ENCODE assay signal across 26 cellular contexts in the genomic region with DNA sequence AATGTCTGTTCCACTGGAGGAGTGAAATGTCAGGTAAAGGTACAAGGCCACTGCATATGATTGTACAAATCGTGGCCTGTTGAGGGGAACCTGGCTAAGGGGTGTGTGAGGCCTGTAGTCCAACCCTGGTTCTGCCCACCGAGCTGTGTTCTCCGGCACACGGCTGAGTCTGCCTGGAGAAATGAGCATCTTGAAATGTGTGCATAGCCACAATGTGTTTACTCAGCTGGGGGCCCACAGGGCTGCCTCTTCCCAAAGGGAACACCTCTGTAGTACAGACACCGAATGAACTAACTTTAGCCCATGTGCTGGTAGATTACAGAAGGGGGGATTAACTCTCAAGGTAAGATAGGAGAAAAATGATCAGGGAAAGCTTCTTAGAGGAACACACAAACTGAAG. TPM values are rescaled to one million over a fixed set of nuclear protein-coding genes. Genes with fewer than 3 reads are reported as not detected.
DNase-seq lines count a peak whose midpoint lies in the region; ATAC-seq, FAIRE-seq and TF ChIP-seq lines count a peak whose summit lies in the region.
"Had no signal": no experiment of that assay in that cellular context is flagged by ENCODE, and none has a peak within 500 bp of the region (broad histone marks: within the 10 kb centered on the region; RNA-seq: fewer than 3 reads in every experiment).

No MANE protein-coding gene starts in this region.

- H3K4me1 ChIP-seq in HepG2 (ENCODE audit: insufficient read depth, low read length) (peaks cover 82% of the 10 kb centered on the region), right lobe of liver (peaks cover 0 to 46% (median 18%) of the 10 kb centered on the region in 4 donors), K562 (replicated peaks in 1 of 2; ENCODE audit: control insufficient read depth in 2 of 2, insufficient read depth in 2 of 2, low read length in 2 of 2) (peaks cover 7 to 37% of the 10 kb centered on the region in 2 experiments; a peak in 3 of 5 replicates), suprapubic skin (peaks cover 48% of the 10 kb centered on the region), prostate gland (replicated peaks) (peaks cover 5% of the 10 kb centered on the region)
- H3K4me1 ChIP-seq: Peyer's patch, uterus had no signal

- TF ChIP-seq POLR2A in HepG2 (IDR thresholded peaks at IDR 0.05; ENCODE audit: insufficient read depth in 1 of 2, low read depth in 2 of 2, low read length in 2 of 2) (no peak), right lobe of liver (IDR thresholded peaks at IDR 0.05) (no peak), K562 (conservative IDR thresholded peaks at IDR 0.05) (no peak), suprapubic skin (IDR thresholded peaks at IDR 0.05) (no peak), prostate gland (IDR thresholded peaks at IDR 0.05) (no peak)

- TF ChIP-seq EP300 in HepG2 (IDR thresholded peaks at IDR 0.05; ENCODE audit: low read depth in 2 of 2, low read length in 2 of 2) (peak in 1 of 2 experiments; percentile 27; a peak in 1 of 4 replicates), HepG2 (CRISPR knock-in tag; IDR thresholded peaks at IDR 0.05; ENCODE audit: borderline replicate concordance) (no peak), K562 (IDR thresholded peaks at IDR 0.05; ENCODE audit: low read length) (no peak), suprapubic skin (IDR thresholded peaks at IDR 0.05) (no peak)

- H3K9me1 ChIP-seq in K562 (ENCODE audit: control insufficient read depth, insufficient read depth, low read length) = peaks cover 3% of the 10 kb centered on the region

- WGBS in HepG2 (ENCODE audit: low lambda C conversion rate) = 15% methylated on average over 5 of the region's 5 CpGs
- WGBS in right lobe of liver (ENCODE audit: insufficient coverage, low coverage, low lambda C conversion rate, missing lambda C conversion rate) = 25% methylated on average over 3 of the region's 5 CpGs
- WGBS in K562 (ENCODE audit: insufficient coverage, low coverage, missing lambda C conversion rate) = 56% methylated on average over 5 of the region's 5 CpGs
- 76% methylated on average over 5 of the region's 5 CpGs for WGBS in suprapubic skin
- 41% methylated on average over 5 of the region's 5 CpGs for WGBS in prostate gland

- POLR2A ChIA-PET in HepG2 (lab: Yijun Ruan, JAX) = interaction anchor here (1.1 kb wide), 1 partner anchor 11 kb away, joined by 4 read pairs; no protein-coding TSS in a partner anchor
- POLR2A ChIA-PET in K562 (lab: Yijun Ruan, JAX) = interaction anchor here (0.6 to 1.1 kb wide), 4 partner anchors 12 to 37 kb away, joined by 3 to 5 read pairs (median 3); no protein-coding TSS in a partner anchor

- in situ Hi-C loops in HepG2 (cut with HindIII; ENCODE audit: extremely low pct_ligation_motif_present, low pct_unique_long_range_greater_than_20kb) (no loop called here), K562 (cut with MboI) (no loop called here)

- TF ChIP-seq CTCF in HepG2 (CRISPR knock-in tag; IDR thresholded peaks at IDR 0.05) (no peak), right lobe of liver (IDR thresholded peaks at IDR 0.05) (no peak), K562 (IDR thresholded peaks at IDR 0.05 in 2 of 3, conservative IDR thresholded peaks at IDR 0.05 in 1 of 3; ENCODE audit: insufficient read depth in 2 of 3, low read depth in 1 of 3, low read length in 3 of 3) (no peak), suprapubic skin (IDR thresholded peaks at IDR 0.05) (no peak), prostate gland (IDR thresholded peaks at IDR 0.05) (no peak)

- H3K27me3 ChIP-seq in HepG2 (ENCODE audit: control insufficient read depth in 1 of 2, insufficient read depth in 2 of 2, low read length in 2 of 2) = no peaks in the 10 kb centered on the region
- no peaks in the 10 kb centered on the region for H3K27me3 ChIP-seq in right lobe of liver
- no peaks in the 10 kb centered on the region for H3K27me3 ChIP-seq in K562 (ENCODE audit: control insufficient read depth in 2 of 2, insufficient read depth in 2 of 2, low read length in 2 of 2)
- no peaks in the 10 kb centered on the region for H3K27me3 ChIP-seq in suprapubic skin
- no peaks in the 10 kb centered on the region for H3K27me3 ChIP-seq in prostate gland (replicated peaks; ENCODE audit: insufficient read depth)
- H3K27me3 ChIP-seq: cardiac muscle cell, esophagus muscularis mucosa, Peyer's patch, uterus had no signal

- intact Hi-C loops in HepG2 (cut with micrococcal nuclease; ENCODE audit: unreplicated experiment) = loop anchor here (2.0 kb wide), 1 partner anchor 19 kb away; no protein-coding TSS in a partner anchor
- intact Hi-C loops in right lobe of liver (cut with DNase I) = no loop called here
- intact Hi-C loops in K562 (cut with micrococcal nuclease) = no loop called here
- intact Hi-C loops in prostate gland (cut with DNase I) = no loop called here

- CTCF ChIA-PET in HepG2 (lab: Yijun Ruan, JAX; ENCODE audit: low intra/inter-chr PET ratio, low total read pairs) (no interaction called here), K562 (lab: Yijun Ruan, JAX; ENCODE audit: low intra/inter-chr PET ratio) (no interaction called here)

- peak overlapping the region; percentile 46 for H3K4me2 ChIP-seq in HepG2 (ENCODE audit: low read depth, low read length)
- peak overlapping the region; percentile 5; the same call in 1 of the 2 replicates for H3K4me2 ChIP-seq in K562 (ENCODE audit: insufficient read depth, low read length)

- BruUV-seq in HepG2 (replicated peaks; lab: Mats Ljungman, UMichigan) = no TSS peak
- BruUV-seq in K562 (replicated peaks; lab: Mats Ljungman, UMichigan) = no TSS peak

- no peak for DNase-seq in HepG2 (ENCODE audit: low spot score)
- no peak for DNase-seq in right lobe of liver
- peak; percentile 70 for DNase-seq in NCI-H82 (lab: John Stamatoyannopoulos, UW)
- DNase-seq in K562 (ENCODE audit: extremely low read depth in 1 of 4, low spot score in 3 of 4) = peak in 1 of 4 experiments; percentile 21
- no peak for DNase-seq in suprapubic skin (ENCODE audit: low spot score in 2 of 2)
- DNase-seq in NCI-H2081 treated with DMSO at 0.1 percent for 48 hours (lab: John Stamatoyannopoulos, UW) = no peak
- no peak for DNase-seq in NOMO-1 treated with DMSO at 0.1 percent for 48 hours (lab: John Stamatoyannopoulos, UW; ENCODE audit: unreplicated experiment)
- DNase-seq in prostate gland (ENCODE audit: low spot score) = no peak
- DNase-seq: activated CD8-positive, alpha-beta T cell treated with anti-CD3 and anti-CD28 coated beads for 36 hours; anterior cingulate cortex; C1 segment of cervical spinal cord; dermis blood vessel endothelial cell; GOT3; NCI-H187; NK-92 treated with Interleukin-12 subunit alpha and Interleukin-12 subunit beta, amount 100 ng/mL, for 24 hours; Peyer's patch; stimulated activated naive CD4-positive, alpha-beta T cell treated with Interleukin-2 at 50 U/mL for 16 hours; uterus had no signal

- TF ChIP-seq RAD21 in HepG2 (CRISPR knock-in tag; IDR thresholded peaks at IDR 0.05) = no peak
- no peak for TF ChIP-seq RAD21 in K562 (CRISPR knock-in tag; conservative IDR thresholded peaks at IDR 0.05 in 1 of 2, IDR thresholded peaks at IDR 0.05 in 1 of 2)

- H3K79me2 ChIP-seq in HepG2 (ENCODE audit: insufficient read depth, low read length) (peaks cover 100% of the 10 kb centered on the region), K562 (ENCODE audit: control insufficient read depth, insufficient read depth, low read length) (peaks cover 71% of the 10 kb centered on the region)

- ATAC-seq in HepG2 (peak; percentile 75), right lobe of liver (no peak), K562 (peak; percentile 22)
- ATAC-seq: activated CD8-positive, alpha-beta T cell treated with anti-CD3 and anti-CD28 coated beads for 36 hours; activated T-helper 17 cell treated with anti-CD3 and anti-CD28 coated beads, Interleukin-2, amount 50 U/mL, for 72 hours had no signal

- H3K9ac ChIP-seq in HepG2 (ENCODE audit: insufficient read depth, low read depth, low read length) = no peak overlapping the region
- no peak overlapping the region for H3K9ac ChIP-seq in K562 (ENCODE audit: insufficient read depth in 1 of 2, low read depth in 2 of 2, low read length in 2 of 2)

- peak overlapping the region; percentile 4 for H3K27ac ChIP-seq in HepG2 (ENCODE audit: extremely low read length, insufficient read depth, low read length)
- H3K27ac ChIP-seq in right lobe of liver = no peak overlapping the region
- H3K27ac ChIP-seq in K562 (ENCODE audit: extremely low read depth, low read depth, low read length) = no peak overlapping the region
- H3K27ac ChIP-seq in suprapubic skin = peak overlapping the region; percentile 49
- H3K27ac ChIP-seq in prostate gland = peak overlapping the region in 1 of 2 donors; percentile 14
- H3K27ac ChIP-seq: cardiac muscle cell, esophagus muscularis mucosa, foreskin keratinocyte, Peyer's patch, SK-N-MC, thoracic aorta, uterus had no signal

- H2AFZ ChIP-seq in HepG2 (ENCODE audit: low read length) (no peak overlapping the region), K562 (ENCODE audit: low read depth, low read length) (no peak overlapping the region)

- H4K20me1 ChIP-seq in HepG2 (ENCODE audit: insufficient read depth, low read length) (peaks cover 66% of the 10 kb centered on the region), K562 (replicated peaks; ENCODE audit: control insufficient read depth, insufficient read depth, low read length) (peaks cover 3% of the 10 kb centered on the region; the same call in 1 of the 2 replicates)

- peaks cover 1 to 9% of the 10 kb centered on the region in 2 experiments; a peak in 3 of 5 replicates for H3K36me3 ChIP-seq in HepG2 (replicated peaks in 1 of 2; ENCODE audit: control insufficient read depth in 1 of 2, insufficient read depth in 2 of 2, low read length in 2 of 2)
- no peaks in the 10 kb centered on the region for H3K36me3 ChIP-seq in right lobe of liver
- H3K36me3 ChIP-seq in K562 (ENCODE audit: control insufficient read depth, insufficient read depth, low read length) = no peaks in the 10 kb centered on the region
- no peaks in the 10 kb centered on the region for H3K36me3 ChIP-seq in suprapubic skin
- H3K36me3 ChIP-seq in prostate gland = no peaks in the 10 kb centered on the region
- H3K36me3 ChIP-seq: cardiac muscle cell, esophagus muscularis mucosa, Peyer's patch, thoracic aorta, uterus had no signal

- FAIRE-seq in HepG2 (lab: Jason Lieb, UNC) (no peak), K562 (lab: Jason Lieb, UNC) (no peak)
- FAIRE-seq: GM12892, TTC549 had no signal

- no peak overlapping the region for H3K4me3 ChIP-seq in HepG2 (replicated peaks in 1 of 3; ENCODE audit: insufficient read depth in 1 of 3, low read depth in 2 of 3, low read length in 3 of 3)
- H3K4me3 ChIP-seq in right lobe of liver = no peak overlapping the region
- no peak overlapping the region for H3K4me3 ChIP-seq in K562
- no peak overlapping the region for H3K4me3 ChIP-seq in suprapubic skin
- H3K4me3 ChIP-seq in prostate gland = no peak overlapping the region
- H3K4me3 ChIP-seq: cardiac muscle cell, esophagus muscularis mucosa, Peyer's patch, SK-N-MC, thoracic aorta, uterus had no signal

- H3K9me3 ChIP-seq in HepG2 (ENCODE audit: low read length) (no peaks in the 10 kb centered on the region), right lobe of liver (no peaks in the 10 kb centered on the region), K562 (replicated peaks; ENCODE audit: control insufficient read depth, insufficient read depth, low read depth, low read length) (no peaks in the 10 kb centered on the region), suprapubic skin (no peaks in the 10 kb centered on the region), prostate gland (no peaks in the 10 kb centered on the region)
- H3K9me3 ChIP-seq: esophagus muscularis mucosa, Peyer's patch, thoracic aorta, uterus had no signal

RNA-seq across cellular contexts. Expression of gene AK4, which starts 30.2 kb away (rescaled TPM):
- total RNA-seq in HepG2 (2016; rRNA removed; fragmentation: Illumina TruSeq; extraction: Trizol) = 160 and 244 TPM in 2 replicates
- total RNA-seq in HepG2 (2016; cell fraction: cytosol; rRNA removed; fragmentation: Illumina TruSeq; extraction: Trizol; ENCODE audit: low read depth) = 32.4 and 33.4 TPM in 2 replicates
- 159 and 236 TPM in 2 replicates for total RNA-seq in HepG2 (2016; cell fraction: insoluble cytoplasmic fraction; rRNA removed; fragmentation: Illumina TruSeq; extraction: Trizol)
- 125 and 127 TPM in 2 replicates for total RNA-seq in HepG2 (2016; cell fraction: membrane; rRNA removed; fragmentation: Illumina TruSeq; extraction: Trizol)
- 62.2 and 67.7 TPM in 2 replicates for total RNA-seq in HepG2 (2016; cell fraction: nucleus; rRNA removed; fragmentation: Illumina TruSeq; extraction: Trizol)
- polyA plus RNA-seq in HepG2 (2011; rRNA removed) = 90.8 and 110 TPM in 2 replicates
- polyA plus RNA-seq in HepG2 (2011; cell fraction: cytosol; rRNA removed) = 77.7 and 112 TPM in 2 replicates
- 26.2 and 29.8 TPM in 2 replicates for polyA plus RNA-seq in HepG2 (2011; cell fraction: nucleus; rRNA removed)
- 92.4 and 139 TPM in 2 replicates for polyA plus RNA-seq in HepG2 (2012)
- polyA plus RNA-seq in HepG2 (2016; cell fraction: cytosol; fragmentation: Illumina TruSeq; extraction: Trizol; ENCODE audit: low read depth) = 33.0 and 40.9 TPM in 2 replicates
- polyA plus RNA-seq in HepG2 (2016; cell fraction: insoluble cytoplasmic fraction; fragmentation: Illumina TruSeq; extraction: Trizol; ENCODE audit: low read depth) = 208 TPM in 2 replicates
- polyA plus RNA-seq in HepG2 (2016; cell fraction: membrane; fragmentation: Illumina TruSeq; extraction: Trizol; ENCODE audit: low read depth) = 85.0 and 86.6 TPM in 2 replicates
- polyA plus RNA-seq in HepG2 (2016; cell fraction: nucleus; fragmentation: Illumina TruSeq; extraction: Trizol; ENCODE audit: insufficient read depth, low read depth) = 69.6 and 74.5 TPM in 2 replicates
- polyA minus RNA-seq in HepG2 (2011; rRNA and poly(A)+ RNA removed; ENCODE audit: low replicate concordance) = 13.2 and 122 TPM in 2 replicates
- 75.7 and 79.3 TPM in 2 replicates for polyA minus RNA-seq in HepG2 (2011; cell fraction: cytosol; rRNA and poly(A)+ RNA removed)
- 69.5 and 75.5 TPM in 2 replicates for polyA minus RNA-seq in HepG2 (2011; cell fraction: nucleus; rRNA and poly(A)+ RNA removed)
- 100 to 1,000 TPM; 108 to 171 (median 123) TPM for total RNA-seq in right lobe of liver
- total RNA-seq in K562 (2011; cell fraction: chromatin; rRNA removed; ENCODE audit: low replicate concordance) = 12.9 and 19.3 TPM in 2 replicates
- 6.2 and 7.2 TPM in 2 replicates for total RNA-seq in K562 (2011; cell fraction: nucleolus; rRNA removed)
- 13.3 and 19.4 TPM in 2 replicates for total RNA-seq in K562 (2011; cell fraction: nucleoplasm; rRNA removed)
- 19.1 and 21.4 TPM in 2 replicates for total RNA-seq in K562 (2014; rRNA removed)
- 21.5 and 24.8 TPM in 2 replicates for total RNA-seq in K562 (2014; rRNA removed; fragmentation: Illumina TruSeq; extraction: Trizol)
- 10.4 and 12.0 TPM in 2 replicates for total RNA-seq in K562 (2015; rRNA removed; fragmentation: Illumina TruSeq; extraction: Trizol)
- total RNA-seq in K562 (2021) = 34.9 and 36.4 TPM in 2 replicates
- 71.2 and 96.6 TPM in 2 replicates for polyA plus RNA-seq in K562 (2011; rRNA removed)
- 43.8 and 70.9 TPM in 2 replicates for polyA plus RNA-seq in K562 (2011; cell fraction: cytosol; rRNA removed)
- polyA plus RNA-seq in K562 (2011; cell fraction: nucleus; rRNA removed) = 21.2 and 33.7 TPM in 2 replicates
- 15.5 and 17.3 TPM in 2 replicates for polyA plus RNA-seq in K562 (2012)
- 32.4 and 33.1 TPM in 2 replicates for polyA plus RNA-seq in K562 (2014; fragmentation: Illumina TruSeq; extraction: Trizol)
- 10 to 100 TPM; 10.9 to 15.1 TPM for polyA plus RNA-seq in K562 (2014; fragmentation: Nextera tagmentation; extraction: Ambion mirVana)
- 23.3 and 24.1 TPM in 2 replicates for polyA plus RNA-seq in K562 (2014; rRNA removed)
- 77.9 and 90.3 TPM in 2 replicates for polyA minus RNA-seq in K562 (2011; rRNA and poly(A)+ RNA removed)
- 22.5 and 30.3 TPM in 2 replicates for polyA minus RNA-seq in K562 (2011; cell fraction: cytosol; rRNA and poly(A)+ RNA removed)
- polyA minus RNA-seq in K562 (2011; cell fraction: nucleus; rRNA and poly(A)+ RNA removed) = 9.0 and 14.2 TPM in 2 replicates
- 10 to 100 TPM; 35.7 to 62.5 (median 54.8) TPM for total RNA-seq in suprapubic skin
- 10 to 100 TPM; 46.5 to 63.1 TPM for total RNA-seq in prostate gland

Comparison
In these comparisons a context has a peak if more than half of its experiments do, and no peak if none do; other contexts are left out.
1. ATAC-seq: peak in HepG2 (single experiment) and K562 (single experiment); none in right lobe of liver (0 of 4).
2. H3K27ac ChIP-seq: peak in HepG2 (single experiment) and suprapubic skin (single experiment); none in right lobe of liver (0 of 3) and K562 (single experiment).
3. Of the 241 proteins assayed by ChIP-seq in both HepG2 and K562: peak only in HepG2: FOXP4, GATAD2A, HDAC1, KDM1A, PATZ1, RBM22 and 5 more; only in K562: none; in both: none; in neither: 224; mixed calls (peak in some experiments, not most) for 6.